ENCODE assay signal across 1 cellular context in the genomic region with DNA sequence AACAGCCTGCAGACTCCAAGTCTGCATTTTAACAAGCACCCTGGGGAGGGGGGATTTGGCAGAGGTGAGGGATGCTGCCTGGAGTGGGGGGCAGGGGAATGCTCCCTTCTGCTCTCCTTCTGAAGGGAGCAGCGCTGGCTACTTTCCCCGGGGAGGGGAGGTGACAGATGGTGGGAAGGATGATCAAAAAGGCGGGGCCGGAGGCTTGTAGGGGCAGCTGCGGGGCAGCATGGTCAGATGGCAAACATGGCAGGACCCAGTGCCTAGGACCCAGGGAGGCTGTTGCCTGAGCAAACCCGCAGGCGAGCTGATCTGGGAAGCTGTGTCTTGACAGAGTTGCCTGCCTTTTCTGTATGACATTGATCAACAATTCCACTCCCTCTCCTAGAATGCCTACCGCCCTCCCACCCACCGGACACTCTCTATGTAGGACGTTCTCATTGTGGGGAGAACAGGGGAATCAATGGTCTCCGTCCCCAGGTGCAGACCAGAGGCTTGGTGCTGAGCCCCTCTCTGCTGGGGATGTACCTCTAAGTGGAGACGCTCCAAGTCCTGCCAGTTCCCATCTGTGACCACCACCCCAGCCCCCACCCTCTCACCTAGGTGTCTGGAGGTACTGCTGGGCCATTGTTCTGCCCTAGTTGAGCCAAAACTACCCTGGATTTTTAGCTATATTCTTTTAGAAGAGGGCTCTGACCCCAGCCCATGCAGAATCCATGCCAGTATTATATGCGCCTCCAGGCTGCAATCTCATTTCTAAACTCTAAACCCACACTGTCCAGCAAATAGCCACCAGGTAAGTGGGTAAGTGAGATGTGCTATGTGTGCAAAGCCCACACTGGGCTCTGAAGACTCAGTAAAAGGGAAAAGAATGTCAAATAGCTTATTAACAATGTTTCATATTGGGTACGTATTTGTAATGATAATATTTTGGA.
TF ChIP-seq lines count a peak whose summit lies in the region.

No MANE protein-coding gene starts in this region.

TF ChIP-seq in SK-N-SH, 30 proteins besides CTCF, POLR2A, EP300 and RAD21 (continued from another document):
- TF ChIP-seq, protein P1, sequence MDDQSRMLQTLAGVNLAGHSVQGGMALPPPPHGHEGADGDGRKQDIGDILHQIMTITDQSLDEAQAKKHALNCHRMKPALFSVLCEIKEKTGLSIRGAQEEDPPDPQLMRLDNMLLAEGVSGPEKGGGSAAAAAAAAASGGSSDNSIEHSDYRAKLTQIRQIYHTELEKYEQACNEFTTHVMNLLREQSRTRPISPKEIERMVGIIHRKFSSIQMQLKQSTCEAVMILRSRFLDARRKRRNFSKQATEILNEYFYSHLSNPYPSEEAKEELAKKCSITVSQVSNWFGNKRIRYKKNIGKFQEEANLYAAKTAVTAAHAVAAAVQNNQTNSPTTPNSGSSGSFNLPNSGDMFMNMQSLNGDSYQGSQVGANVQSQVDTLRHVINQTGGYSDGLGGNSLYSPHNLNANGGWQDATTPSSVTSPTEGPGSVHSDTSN (IDR thresholded peaks at IDR 0.05), result no peak
- TF ChIP-seq TCF12 (IDR thresholded peaks at IDR 0.05), result no peak
- TF ChIP-seq, protein P2, sequence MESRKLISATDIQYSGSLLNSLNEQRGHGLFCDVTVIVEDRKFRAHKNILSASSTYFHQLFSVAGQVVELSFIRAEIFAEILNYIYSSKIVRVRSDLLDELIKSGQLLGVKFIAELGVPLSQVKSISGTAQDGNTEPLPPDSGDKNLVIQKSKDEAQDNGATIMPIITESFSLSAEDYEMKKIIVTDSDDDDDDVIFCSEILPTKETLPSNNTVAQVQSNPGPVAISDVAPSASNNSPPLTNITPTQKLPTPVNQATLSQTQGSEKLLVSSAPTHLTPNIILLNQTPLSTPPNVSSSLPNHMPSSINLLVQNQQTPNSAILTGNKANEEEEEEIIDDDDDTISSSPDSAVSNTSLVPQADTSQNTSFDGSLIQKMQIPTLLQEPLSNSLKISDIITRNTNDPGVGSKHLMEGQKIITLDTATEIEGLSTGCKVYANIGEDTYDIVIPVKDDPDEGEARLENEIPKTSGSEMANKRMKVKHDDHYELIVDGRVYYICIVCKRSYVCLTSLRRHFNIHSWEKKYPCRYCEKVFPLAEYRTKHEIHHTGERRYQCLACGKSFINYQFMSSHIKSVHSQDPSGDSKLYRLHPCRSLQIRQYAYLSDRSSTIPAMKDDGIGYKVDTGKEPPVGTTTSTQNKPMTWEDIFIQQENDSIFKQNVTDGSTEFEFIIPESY (IDR thresholded peaks at IDR 0.05; ENCODE audit: borderline replicate concordance, low read depth), result no peak
- TF ChIP-seq, protein P3, sequence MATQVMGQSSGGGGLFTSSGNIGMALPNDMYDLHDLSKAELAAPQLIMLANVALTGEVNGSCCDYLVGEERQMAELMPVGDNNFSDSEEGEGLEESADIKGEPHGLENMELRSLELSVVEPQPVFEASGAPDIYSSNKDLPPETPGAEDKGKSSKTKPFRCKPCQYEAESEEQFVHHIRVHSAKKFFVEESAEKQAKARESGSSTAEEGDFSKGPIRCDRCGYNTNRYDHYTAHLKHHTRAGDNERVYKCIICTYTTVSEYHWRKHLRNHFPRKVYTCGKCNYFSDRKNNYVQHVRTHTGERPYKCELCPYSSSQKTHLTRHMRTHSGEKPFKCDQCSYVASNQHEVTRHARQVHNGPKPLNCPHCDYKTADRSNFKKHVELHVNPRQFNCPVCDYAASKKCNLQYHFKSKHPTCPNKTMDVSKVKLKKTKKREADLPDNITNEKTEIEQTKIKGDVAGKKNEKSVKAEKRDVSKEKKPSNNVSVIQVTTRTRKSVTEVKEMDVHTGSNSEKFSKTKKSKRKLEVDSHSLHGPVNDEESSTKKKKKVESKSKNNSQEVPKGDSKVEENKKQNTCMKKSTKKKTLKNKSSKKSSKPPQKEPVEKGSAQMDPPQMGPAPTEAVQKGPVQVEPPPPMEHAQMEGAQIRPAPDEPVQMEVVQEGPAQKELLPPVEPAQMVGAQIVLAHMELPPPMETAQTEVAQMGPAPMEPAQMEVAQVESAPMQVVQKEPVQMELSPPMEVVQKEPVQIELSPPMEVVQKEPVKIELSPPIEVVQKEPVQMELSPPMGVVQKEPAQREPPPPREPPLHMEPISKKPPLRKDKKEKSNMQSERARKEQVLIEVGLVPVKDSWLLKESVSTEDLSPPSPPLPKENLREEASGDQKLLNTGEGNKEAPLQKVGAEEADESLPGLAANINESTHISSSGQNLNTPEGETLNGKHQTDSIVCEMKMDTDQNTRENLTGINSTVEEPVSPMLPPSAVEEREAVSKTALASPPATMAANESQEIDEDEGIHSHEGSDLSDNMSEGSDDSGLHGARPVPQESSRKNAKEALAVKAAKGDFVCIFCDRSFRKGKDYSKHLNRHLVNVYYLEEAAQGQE (IDR thresholded peaks at IDR 0.05; ENCODE audit: low read depth, low read length), result no peak
